27 cellular contexts compared by ENCODE assay signal in genomic region chr10:102554531-102554930, GRCh38.
"Had no signal": no experiment of that assay in that cellular context is flagged by ENCODE, and none has a peak within 500 bp of the region (broad histone marks: within the 10 kb centered on the region; RNA-seq: fewer than 3 reads in every experiment).

No MANE protein-coding gene starts in this region.

- H3K4me3 Mint-ChIP-seq: immature natural killer cell; mesothelial cell of epicardium; naive B cell; natural killer cell; stimulated activated naive B cell treated with anti-CD40 and anti-IgM and Interleukin-4, amounts not matched to agents 10 μg/mL and 1 μg/mL and 100 μg/mL, for 72 hours had no signal

- DNase-seq: hypothalamus; immature natural killer cell; kidney; left colon; left lung; mesendoderm; naive B cell; natural killer cell; ovary; retina; right cardiac atrium; stimulated activated CD4-positive, alpha-beta T cell treated with anti-CD3 and anti-CD28 coated beads, Interleukin-12 subunit alpha, Interleukin-12 subunit beta, amount 100 ng/mL, for 4 hours; stimulated activated CD4-positive, alpha-beta T cell treated with anti-CD3 and anti-CD28 coated beads, Interleukin-15, amount 100 ng/mL, for 24 hours; stimulated activated CD4-positive, alpha-beta T cell treated with anti-CD3 and anti-CD28 coated beads, Interleukin-2, amount 100 ng/mL, for 24 hours; stimulated activated CD4-positive, alpha-beta T cell treated with anti-CD3 and anti-CD28 coated beads, Interleukin-4, amount 100 ng/mL, for 1 hour; stimulated activated naive B cell treated with anti-CD40 and anti-IgM and Interleukin-4, amounts not matched to agents 10 μg/mL and 1 μg/mL and 100 μg/mL, for 72 hours; stimulated activated naive CD8-positive, alpha-beta T cell treated with anti-CD3 and anti-CD28 coated beads, Interleukin-15, Interleukin-2, amounts not matched to agents 100 U/mL and 50 U/mL, for 24 hours; stomach; testis; thyroid gland; transverse colon; upper lobe of left lung had no signal

- H3K4me1 ChIP-seq: left lung, prostate gland, stomach, testis, thyroid gland, transverse colon, upper lobe of left lung had no signal

- H3K36me3 Mint-ChIP-seq: natural killer cell had no signal

- H3K36me3 ChIP-seq: ovary, prostate gland, thyroid gland, transverse colon had no signal

- H3K27ac Mint-ChIP-seq: immature natural killer cell; mesothelial cell of epicardium; naive B cell; natural killer cell; stimulated activated naive B cell treated with anti-CD40 and anti-IgM and Interleukin-4, amounts not matched to agents 10 μg/mL and 1 μg/mL and 100 μg/mL, for 72 hours had no signal

- H3K27ac ChIP-seq: left lung, ovary, prostate gland, skin epidermis, stomach, testis, thyroid gland, transverse colon, upper lobe of left lung, vagina had no signal

- H3K27me3 Mint-ChIP-seq: naive B cell; stimulated activated naive B cell treated with anti-CD40 and anti-IgM and Interleukin-4, amounts not matched to agents 10 μg/mL and 1 μg/mL and 100 μg/mL, for 72 hours had no signal

- H3K9me3 Mint-ChIP-seq: immature natural killer cell; mesothelial cell of epicardium; naive B cell; natural killer cell; stimulated activated naive B cell treated with anti-CD40 and anti-IgM and Interleukin-4, amounts not matched to agents 10 μg/mL and 1 μg/mL and 100 μg/mL, for 72 hours had no signal

- H3K9me3 ChIP-seq: left lung, ovary, prostate gland, stomach, testis, thyroid gland, transverse colon, upper lobe of left lung, vagina had no signal

- H3K4me3 ChIP-seq: left lung, lung, ovary, prostate gland, skin epidermis, stomach, testis, thyroid gland, transverse colon, upper lobe of left lung, vagina had no signal

- H3K27me3 ChIP-seq: left lung, ovary, stomach, testis, thyroid gland, transverse colon, upper lobe of left lung, vagina had no signal
